In the genomic region with DNA sequence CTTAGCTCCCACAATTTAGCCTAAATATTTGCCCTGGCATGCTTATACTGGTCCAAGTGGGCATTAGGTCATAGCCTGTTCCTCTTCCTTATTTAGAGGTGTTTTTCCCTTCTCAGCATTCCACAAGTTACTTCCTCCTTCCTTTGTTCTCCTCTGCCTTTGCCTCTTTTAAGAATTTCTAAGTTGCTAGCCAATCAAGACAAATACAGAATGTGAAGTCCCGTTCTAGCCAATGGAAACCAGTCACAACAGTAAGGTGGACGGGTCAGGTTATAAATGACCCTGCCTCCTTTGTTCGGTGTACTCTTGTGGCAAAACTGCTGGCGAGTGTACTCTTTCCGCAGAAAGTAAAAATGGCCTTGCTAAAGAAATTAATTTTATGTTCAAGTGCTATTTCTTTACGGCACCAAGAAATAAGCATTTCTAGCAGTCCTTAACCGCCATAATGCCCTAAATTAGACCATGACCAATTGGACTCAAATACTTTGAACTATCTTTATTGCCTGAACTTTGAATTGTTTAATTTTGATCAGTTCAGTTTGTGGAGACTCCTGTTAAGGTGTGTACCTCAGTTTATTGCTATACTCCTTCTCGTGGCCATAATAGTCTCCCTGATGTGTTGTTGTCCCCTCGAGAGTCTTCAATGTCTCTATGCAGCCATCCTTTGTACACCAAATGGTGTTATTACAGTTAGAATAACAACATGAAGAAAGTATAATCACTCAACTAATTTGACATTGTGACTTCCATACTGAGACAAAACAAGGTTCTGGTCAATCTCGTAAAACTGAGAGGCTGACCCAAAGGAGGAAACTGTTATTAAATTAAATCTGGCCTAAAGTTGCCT, we compare ENCODE assay signal across 1 cellular context.
TF ChIP-seq lines count a peak whose summit lies in the region.

No MANE protein-coding gene starts in this region.

TF ChIP-seq in SK-N-SH, 30 proteins besides CTCF, POLR2A, EP300 and RAD21 (continued from another document):
- TF ChIP-seq, protein P1, sequence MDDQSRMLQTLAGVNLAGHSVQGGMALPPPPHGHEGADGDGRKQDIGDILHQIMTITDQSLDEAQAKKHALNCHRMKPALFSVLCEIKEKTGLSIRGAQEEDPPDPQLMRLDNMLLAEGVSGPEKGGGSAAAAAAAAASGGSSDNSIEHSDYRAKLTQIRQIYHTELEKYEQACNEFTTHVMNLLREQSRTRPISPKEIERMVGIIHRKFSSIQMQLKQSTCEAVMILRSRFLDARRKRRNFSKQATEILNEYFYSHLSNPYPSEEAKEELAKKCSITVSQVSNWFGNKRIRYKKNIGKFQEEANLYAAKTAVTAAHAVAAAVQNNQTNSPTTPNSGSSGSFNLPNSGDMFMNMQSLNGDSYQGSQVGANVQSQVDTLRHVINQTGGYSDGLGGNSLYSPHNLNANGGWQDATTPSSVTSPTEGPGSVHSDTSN (IDR thresholded peaks at IDR 0.05) = no peak
- TF ChIP-seq SMC3 (IDR thresholded peaks at IDR 0.05; ENCODE audit: low read depth, low read length) (no peak), TAF1 (IDR thresholded peaks at IDR 0.05; ENCODE audit: borderline replicate concordance, low read depth, low read length) (no peak), CHD2 (IDR thresholded peaks at IDR 0.05; ENCODE audit: low read length, partially characterized antibody) (no peak), FOXM1 (IDR thresholded peaks at IDR 0.05; ENCODE audit: low read depth) (no peak), FOXJ3 (CRISPR knock-in tag; IDR thresholded peaks at IDR 0.05) (no peak), POLR2AphosphoS5 (IDR thresholded peaks at IDR 0.05; ENCODE audit: low read depth, low read length) (no peak), FOSL2 (IDR thresholded peaks at IDR 0.05; ENCODE audit: borderline replicate concordance, low read depth) (no peak), RFX5 (IDR thresholded peaks at IDR 0.05; ENCODE audit: low read length) (no peak)
- TF ChIP-seq, protein P2, sequence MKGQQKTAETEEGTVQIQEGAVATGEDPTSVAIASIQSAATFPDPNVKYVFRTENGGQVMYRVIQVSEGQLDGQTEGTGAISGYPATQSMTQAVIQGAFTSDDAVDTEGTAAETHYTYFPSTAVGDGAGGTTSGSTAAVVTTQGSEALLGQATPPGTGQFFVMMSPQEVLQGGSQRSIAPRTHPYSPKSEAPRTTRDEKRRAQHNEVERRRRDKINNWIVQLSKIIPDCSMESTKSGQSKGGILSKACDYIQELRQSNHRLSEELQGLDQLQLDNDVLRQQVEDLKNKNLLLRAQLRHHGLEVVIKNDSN (IDR thresholded peaks at IDR 0.05; ENCODE audit: borderline replicate concordance, low read depth) = no peak
